In genomic region chr14:37474191-37474590, GRCh38 we compare ENCODE assay signal across 29 cellular contexts.
A peak's percentile ranks its signal among the peaks of the same experiment; 100 is the strongest.
DNase-seq lines count a peak whose midpoint lies in the region; ATAC-seq, FAIRE-seq and TF ChIP-seq lines count a peak whose summit lies in the region.
"Had no signal": no experiment of that assay in that cellular context is flagged by ENCODE, and none has a peak within 500 bp of the region (broad histone marks: within the 10 kb centered on the region; RNA-seq: fewer than 3 reads in every experiment).

No MANE protein-coding gene starts in this region.

- CTCF ChIA-PET in HepG2 (lab: Yijun Ruan, JAX; ENCODE audit: low intra/inter-chr PET ratio, low total read pairs) = no interaction called here

- WGBS in HepG2 (ENCODE audit: low lambda C conversion rate) = 92% methylated on average over 6 of the region's 6 CpGs
- WGBS in right lobe of liver (ENCODE audit: insufficient coverage, low coverage, low lambda C conversion rate, missing lambda C conversion rate) = 94% methylated on average over 6 of the region's 6 CpGs

- H2AFZ ChIP-seq in HepG2 (ENCODE audit: low read length) = no peak overlapping the region

- H3K79me2 ChIP-seq in HepG2 (ENCODE audit: insufficient read depth, low read length) = no peaks in the 10 kb centered on the region

- peaks cover under 1% of the 10 kb centered on the region for H3K4me1 ChIP-seq in HepG2 (ENCODE audit: insufficient read depth, low read length)
- no peaks in the 10 kb centered on the region for H3K4me1 ChIP-seq in right lobe of liver
- H3K4me1 ChIP-seq: A549; BE2C; BLaER1; BLaER1 treated with 17β-estradiol and CSF1 and Interleukin-3, amounts not matched to agents 10 nM and 100 nM; Caco-2 had no signal

- no peak overlapping the region for H3K4me3 ChIP-seq in HepG2 (replicated peaks in 1 of 3; ENCODE audit: insufficient read depth in 1 of 3, low read depth in 2 of 3, low read length in 3 of 3)
- no peak overlapping the region for H3K4me3 ChIP-seq in right lobe of liver
- H3K4me3 ChIP-seq: A549; BLaER1; BLaER1 treated with 17β-estradiol and CSF1 and Interleukin-3, amounts not matched to agents 10 nM and 100 nM had no signal

- no peak for TF ChIP-seq EP300 in HepG2 (IDR thresholded peaks at IDR 0.05; ENCODE audit: low read depth in 2 of 2, low read length in 2 of 2)
- TF ChIP-seq EP300 in HepG2 (CRISPR knock-in tag; IDR thresholded peaks at IDR 0.05; ENCODE audit: borderline replicate concordance) = no peak

- no TSS peak for BruUV-seq in HepG2 (replicated peaks; lab: Mats Ljungman, UMichigan)

- no peak for TF ChIP-seq RAD21 in HepG2 (CRISPR knock-in tag; IDR thresholded peaks at IDR 0.05)

- FAIRE-seq in HepG2 (lab: Jason Lieb, UNC) = no peak
- FAIRE-seq: A204.1, A549, D721Med had no signal

- in situ Hi-C loops in HepG2 (cut with HindIII; ENCODE audit: extremely low pct_ligation_motif_present, low pct_unique_long_range_greater_than_20kb) = no loop called here

- no peak overlapping the region for H3K27ac ChIP-seq in HepG2 (ENCODE audit: extremely low read length, insufficient read depth, low read length)
- no peak overlapping the region for H3K27ac ChIP-seq in right lobe of liver
- H3K27ac ChIP-seq: 22Rv1; A549; BLaER1; BLaER1 treated with 17β-estradiol and CSF1 and Interleukin-3, amounts not matched to agents 10 nM and 100 nM; C4-2B had no signal

- H3K9ac ChIP-seq in HepG2 (ENCODE audit: insufficient read depth, low read depth, low read length) = no peak overlapping the region
- H3K9ac ChIP-seq: BLaER1; BLaER1 treated with 17β-estradiol and CSF1 and Interleukin-3, amounts not matched to agents 10 nM and 100 nM had no signal

- H3K27me3 ChIP-seq in HepG2 (ENCODE audit: control insufficient read depth in 1 of 2, insufficient read depth in 2 of 2, low read length in 2 of 2) = no peaks in the 10 kb centered on the region
- H3K27me3 ChIP-seq in right lobe of liver = no peaks in the 10 kb centered on the region
- H3K27me3 ChIP-seq: BE2C; BLaER1; BLaER1 treated with 17β-estradiol and CSF1 and Interleukin-3, amounts not matched to agents 10 nM and 100 nM had no signal

- TF ChIP-seq POLR2A in HepG2 (IDR thresholded peaks at IDR 0.05; ENCODE audit: insufficient read depth in 1 of 2, low read depth in 2 of 2, low read length in 2 of 2) (no peak), right lobe of liver (IDR thresholded peaks at IDR 0.05) (no peak)

- no peak for ATAC-seq in HepG2
- no peak for ATAC-seq in right lobe of liver
- ATAC-seq: A549; CD8-positive, alpha-beta T cell had no signal

- no peaks in the 10 kb centered on the region for H4K20me1 ChIP-seq in HepG2 (ENCODE audit: insufficient read depth, low read length)
- H4K20me1 ChIP-seq: BLaER1; BLaER1 treated with 17β-estradiol and CSF1 and Interleukin-3, amounts not matched to agents 10 nM and 100 nM had no signal

- peaks cover 39% of the 10 kb centered on the region for H3K9me3 ChIP-seq in HepG2 (ENCODE audit: low read length)
- H3K9me3 ChIP-seq in right lobe of liver = no peaks in the 10 kb centered on the region
- H3K9me3 ChIP-seq: A549; BE2C; BLaER1; BLaER1 treated with 17β-estradiol and CSF1 and Interleukin-3, amounts not matched to agents 10 nM and 100 nM had no signal

- DNase-seq in HepG2 (ENCODE audit: low spot score) (no peak), right lobe of liver (no peak)
- DNase-seq: 8988T; ACHN; AML-193; BE2C; C1 segment of cervical spinal cord; Caco-2; Calu3; CD4-positive, alpha-beta memory T cell; CD4-positive, alpha-beta T cell; CD4-positive, CD25-positive, alpha-beta regulatory T cell; CD8-positive, alpha-beta memory T cell; CD8-positive, alpha-beta T cell; COR-L47; DMS 273 treated with DMSO at 0.1 percent for 48 hours; DMS153; DMS53; DMS79; DMS79 treated with DMSO at 0.1 percent for 48 hours; DND-41; EL had no signal

- no peak for TF ChIP-seq CTCF in HepG2 (CRISPR knock-in tag; IDR thresholded peaks at IDR 0.05)
- no peak for TF ChIP-seq CTCF in right lobe of liver (IDR thresholded peaks at IDR 0.05)

- POLR2A ChIA-PET in HepG2 (lab: Yijun Ruan, JAX) = no interaction called here

- intact Hi-C loops in HepG2 (cut with micrococcal nuclease; ENCODE audit: unreplicated experiment) = no loop called here
- intact Hi-C loops in right lobe of liver (cut with DNase I) = no loop called here

- H3K4me2 ChIP-seq in HepG2 (ENCODE audit: low read depth, low read length) = no peak overlapping the region
- H3K4me2 ChIP-seq: A549; BLaER1; BLaER1 treated with 17β-estradiol and CSF1 and Interleukin-3, amounts not matched to agents 10 nM and 100 nM had no signal

- H3K36me3 ChIP-seq in HepG2 (replicated peaks in 1 of 2; ENCODE audit: control insufficient read depth in 1 of 2, insufficient read depth in 2 of 2, low read length in 2 of 2) (no peaks in the 10 kb centered on the region), right lobe of liver (no peaks in the 10 kb centered on the region)
- H3K36me3 ChIP-seq: BE2C; BLaER1; BLaER1 treated with 17β-estradiol and CSF1 and Interleukin-3, amounts not matched to agents 10 nM and 100 nM had no signal

TF ChIP-seq in HepG2, 621 proteins besides CTCF, POLR2A, EP300 and RAD21:
- TF ChIP-seq ZMYM4 (CRISPR knock-in tag; IDR thresholded peaks at IDR 0.05) (0 out of 2 replicates have a peak, but pooled peaks have one; percentile 33), XRCC5 (optimal IDR thresholded peaks at IDR 0.05; ENCODE audit: low read length) (no peak), TSC22D2 (CRISPR knock-in tag; IDR thresholded peaks at IDR 0.05; ENCODE audit: borderline replicate concordance) (no peak), NR2C2 (CRISPR knock-in tag; IDR thresholded peaks at IDR 0.05; ENCODE audit: borderline replicate concordance) (no peak), FUBP1 (CRISPR knock-in tag; IDR thresholded peaks at IDR 0.05; ENCODE audit: borderline replicate concordance) (no peak), ZSCAN5A (CRISPR knock-in tag; IDR thresholded peaks at IDR 0.05; ENCODE audit: borderline replicate concordance) (peak; percentile 92; the same call in 1 of the 2 replicates)
TF ChIP-seq in HepG2: peak in this region for 2.
